ENCODE assay signal across 8 cellular contexts in genomic region chr14:69398818-69399210, GRCh38. TPM values are rescaled to one million over a fixed set of nuclear protein-coding genes. Genes with fewer than 3 reads are reported as not detected.
DNase-seq lines count a peak whose midpoint lies in the region; ATAC-seq and TF ChIP-seq lines count a peak whose summit lies in the region.

No MANE protein-coding gene starts in this region.

- TF ChIP-seq POLR2A in GM18505 (IDR thresholded peaks at IDR 0.05; ENCODE audit: borderline replicate concordance, extremely low read depth, insufficient read depth, insufficient read length): no peak
- TF ChIP-seq POLR2A in testis (IDR thresholded peaks at IDR 0.05): no peak

- H3K9me3 ChIP-seq in testis: no peaks in the 10 kb centered on the region

- H3K36me3 ChIP-seq in kidney epithelial cell (ENCODE audit: control insufficient read depth, insufficient read depth, low read length): no peaks in the 10 kb centered on the region
- no peaks in the 10 kb centered on the region for H3K36me3 ChIP-seq in testis (ENCODE audit: low read depth, missing control alignments)

- H3K4me1 ChIP-seq in testis: peaks cover 31% of the 10 kb centered on the region

- peaks cover 53% of the 10 kb centered on the region in 2 donors for H3K36me3 Mint-ChIP-seq in activated naive CD4-positive, alpha-beta T cell treated with anti-CD3 and anti-CD28 coated beads, Interleukin-2, amount 50 U/mL, for 72 hours

- no peaks in the 10 kb centered on the region for H3K27me3 ChIP-seq in kidney epithelial cell (ENCODE audit: control insufficient read depth, insufficient read depth, low read length)
- no peaks in the 10 kb centered on the region for H3K27me3 ChIP-seq in testis

- no peaks in the 10 kb centered on the region for H3K9me3 Mint-ChIP-seq in activated naive CD4-positive, alpha-beta T cell treated with anti-CD3 and anti-CD28 coated beads, Interleukin-2, amount 50 U/mL, for 72 hours

- 1 to 2% methylated on average over 14 to 18 of the region's 18 CpGs for WGBS in testis, 2 donors

- peak overlapping the region; percentile 97 to 100 for H3K27ac Mint-ChIP-seq in activated naive CD4-positive, alpha-beta T cell treated with anti-CD3 and anti-CD28 coated beads, Interleukin-2, amount 50 U/mL, for 72 hours

- ATAC-seq in GM18505 (IDR thresholded peaks at IDR 0.05; ENCODE audit: unreplicated experiment) (peak; percentile 21), HG02970 (IDR thresholded peaks at IDR 0.05; ENCODE audit: low FRiP score, unreplicated experiment) (peak; percentile 20), left colon (no peak)
- peak; percentile 8 to 16 for ATAC-seq in activated naive CD4-positive, alpha-beta T cell treated with anti-CD3 and anti-CD28 coated beads, Interleukin-2, amount 50 U/mL, for 72 hours

- DNase-seq in activated naive CD4-positive, alpha-beta T cell treated with anti-CD3 and anti-CD28 coated beads, Interleukin-2, amount 50 U/mL, for 72 hours (ENCODE audit: low spot score in 2 of 2): no peak
- DNase-seq in kidney epithelial cell (ENCODE audit: low read depth): no peak
- DNase-seq in testis: no peak
- DNase-seq in central memory CD4-positive, alpha-beta T cell: no peak
- no peak for DNase-seq in DMS153 (lab: John Stamatoyannopoulos, UW)
- no peak for DNase-seq in left colon

- TF ChIP-seq CTCF in kidney epithelial cell (IDR thresholded peaks at IDR 0.05; ENCODE audit: insufficient read depth, low read length, poor library complexity, severe bottlenecking): no peak
- no peak for TF ChIP-seq CTCF in testis (IDR thresholded peaks at IDR 0.05)

- H3K27ac ChIP-seq in testis: peak overlapping the region; percentile 77 to 91

- intact Hi-C loops in testis (cut with DNase I; ENCODE audit: low total_unique reads): no loop called here
- intact Hi-C loops in left colon (cut with DNase I, micrococcal nuclease): no loop called here

- H3K4me3 ChIP-seq in kidney epithelial cell (ENCODE audit: low read depth, low read length) (peak overlapping the region; percentile 73), testis (peak overlapping the region; percentile 85 to 95)

RNA-seq across cellular contexts. Expression of gene SLC39A9, which starts 0.3 kb away (rescaled TPM):
- total RNA-seq in activated naive CD4-positive, alpha-beta T cell treated with anti-CD3 and anti-CD28 coated beads, Interleukin-2, amount 50 U/mL, for 72 hours: 10 to 100 TPM; 48.1 to 52.4 TPM
- 82.8 and 86.3 TPM in 2 replicates for total RNA-seq in kidney epithelial cell
- 10 to 100 TPM; 59.9 to 73.3 TPM for total RNA-seq in testis
- polyA plus RNA-seq in testis (ENCODE audit: insufficient read depth, low read depth, low replicate concordance): 38.0 TPM
- total RNA-seq in left colon: 10 to 100 TPM; 80.7 to 84.5 TPM

RNA-seq across cellular contexts. Expression of gene ERH, which starts 0.7 kb away (rescaled TPM):
- 100 to 1,000 TPM; 296 to 371 TPM for total RNA-seq in activated naive CD4-positive, alpha-beta T cell treated with anti-CD3 and anti-CD28 coated beads, Interleukin-2, amount 50 U/mL, for 72 hours
- total RNA-seq in kidney epithelial cell: 107 and 141 TPM in 2 replicates
- 10 to 100 TPM; 57.3 to 74.5 TPM for total RNA-seq in testis
- 176 TPM for polyA plus RNA-seq in testis (ENCODE audit: insufficient read depth, low read depth, low replicate concordance)
- 100 to 1,000 TPM in 1 of 2 donors, 10 to 100 TPM in 1; 99.8 to 119 TPM for total RNA-seq in left colon
